In the genomic region with DNA sequence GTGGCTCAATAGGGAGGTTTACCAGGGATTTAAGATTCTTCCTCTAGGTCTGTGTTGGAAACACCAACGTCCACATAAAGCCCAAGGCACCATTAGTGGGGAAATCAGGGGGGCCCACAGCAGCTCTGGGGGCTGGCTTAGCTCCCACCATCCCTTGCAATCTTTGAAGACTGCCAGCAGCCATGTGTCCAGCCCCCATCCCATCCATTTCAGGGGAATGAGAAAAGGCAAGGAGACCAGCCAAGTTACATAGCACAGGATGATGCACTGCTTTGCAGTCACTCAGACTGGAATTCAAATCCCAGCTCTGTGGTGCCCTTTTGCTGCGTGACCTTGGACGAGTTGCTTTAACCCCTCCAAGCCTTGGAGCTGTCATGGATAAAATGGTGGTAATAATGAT, we compare ENCODE assay signal across 15 cellular contexts.
"Had no signal": no experiment of that assay in that cellular context is flagged by ENCODE, and none has a peak within 500 bp of the region (broad histone marks: within the 10 kb centered on the region; RNA-seq: fewer than 3 reads in every experiment).

No MANE protein-coding gene starts in this region.

- H3K4me1 Mint-ChIP-seq: activated CD8-positive, alpha-beta memory T cell treated with anti-CD3 and anti-CD28 coated beads, Interleukin-2, amount 10 ng/mL, durations not matched to agents 7 days and 5 days; activated naive CD8-positive, alpha-beta T cell treated with anti-CD3 and anti-CD28 coated beads, Interleukin-2, amount 50 U/mL, for 24 hours; stimulated activated effector memory CD8-positive, alpha-beta T cell treated with anti-CD3 and anti-CD28 coated beads, Interleukin-12 subunit alpha, Interleukin-12 subunit beta, amount 100 ng/mL, for 72 hours had no signal

- H3K4me3 Mint-ChIP-seq: activated CD8-positive, alpha-beta memory T cell treated with anti-CD3 and anti-CD28 coated beads, Interleukin-2, amount 10 ng/mL, durations not matched to agents 7 days and 5 days; activated naive CD4-positive, alpha-beta T cell treated with anti-CD3 and anti-CD28 coated beads for 36 hours; activated naive CD8-positive, alpha-beta T cell treated with anti-CD3 and anti-CD28 coated beads, Interleukin-2, amount 50 U/mL, for 24 hours; neural crest cell; stimulated activated effector memory CD8-positive, alpha-beta T cell treated with anti-CD3 and anti-CD28 coated beads, Interleukin-12 subunit alpha, Interleukin-12 subunit beta, amount 100 ng/mL, for 72 hours had no signal

- ATAC-seq: activated CD8-positive, alpha-beta memory T cell treated with anti-CD3 and anti-CD28 coated beads, Interleukin-2, amount 10 ng/mL, durations not matched to agents 7 days and 5 days; activated naive CD8-positive, alpha-beta T cell treated with anti-CD3 and anti-CD28 coated beads, Interleukin-2, amount 50 U/mL, for 24 hours; stimulated activated effector memory CD8-positive, alpha-beta T cell treated with anti-CD3 and anti-CD28 coated beads, Interleukin-12 subunit alpha, Interleukin-12 subunit beta, amount 100 ng/mL, for 72 hours had no signal

- H3K27ac Mint-ChIP-seq: activated CD8-positive, alpha-beta memory T cell treated with anti-CD3 and anti-CD28 coated beads, Interleukin-2, amount 10 ng/mL, durations not matched to agents 7 days and 5 days; activated naive CD4-positive, alpha-beta T cell treated with anti-CD3 and anti-CD28 coated beads for 36 hours; activated naive CD8-positive, alpha-beta T cell treated with anti-CD3 and anti-CD28 coated beads, Interleukin-2, amount 50 U/mL, for 24 hours; activated T-helper 2 cell treated with anti-CD3 and anti-CD28 coated beads, Interferon-gamma antibody, Interleukin-2, Interleukin-4, amounts not matched to agents 10 μg/mL and 5 μg/mL and 100 μg/mL, durations not matched to agents 14 hours and 24 hours and 36 hours; stimulated activated effector memory CD8-positive, alpha-beta T cell treated with anti-CD3 and anti-CD28 coated beads, Interleukin-12 subunit alpha, Interleukin-12 subunit beta, amount 100 ng/mL, for 72 hours had no signal

- H3K9me3 ChIP-seq: ascending aorta, pancreas, tibial artery had no signal

- FAIRE-seq: pancreas had no signal

- H3K27ac ChIP-seq: ascending aorta, pancreas had no signal

- H3K4me3 ChIP-seq: ascending aorta, dorsolateral prefrontal cortex, pancreas, tibial artery had no signal

- H3K27me3 Mint-ChIP-seq: activated CD8-positive, alpha-beta memory T cell treated with anti-CD3 and anti-CD28 coated beads, Interleukin-2, amount 10 ng/mL, durations not matched to agents 7 days and 5 days; activated naive CD8-positive, alpha-beta T cell treated with anti-CD3 and anti-CD28 coated beads, Interleukin-2, amount 50 U/mL, for 24 hours had no signal

- H3K27me3 ChIP-seq: ascending aorta, dorsolateral prefrontal cortex, pancreas, tibial artery had no signal

- H3K9me3 Mint-ChIP-seq: activated naive CD4-positive, alpha-beta T cell treated with anti-CD3 and anti-CD28 coated beads for 36 hours; activated naive CD8-positive, alpha-beta T cell treated with anti-CD3 and anti-CD28 coated beads, Interleukin-2, amount 50 U/mL, for 24 hours; activated T-helper 2 cell treated with anti-CD3 and anti-CD28 coated beads, Interferon-gamma antibody, Interleukin-2, Interleukin-4, amounts not matched to agents 10 μg/mL and 5 μg/mL and 100 μg/mL, durations not matched to agents 14 hours and 24 hours and 36 hours; neural crest cell; stimulated activated effector memory CD8-positive, alpha-beta T cell treated with anti-CD3 and anti-CD28 coated beads, Interleukin-12 subunit alpha, Interleukin-12 subunit beta, amount 100 ng/mL, for 72 hours had no signal

- H3K36me3 Mint-ChIP-seq: activated CD8-positive, alpha-beta memory T cell treated with anti-CD3 and anti-CD28 coated beads, Interleukin-2, amount 10 ng/mL, durations not matched to agents 7 days and 5 days; stimulated activated effector memory CD8-positive, alpha-beta T cell treated with anti-CD3 and anti-CD28 coated beads, Interleukin-12 subunit alpha, Interleukin-12 subunit beta, amount 100 ng/mL, for 72 hours had no signal

- DNase-seq: activated CD4-positive, alpha-beta T cell treated with anti-CD3 and anti-CD28 coated beads, Interleukin-2, amount 50 U/mL, for 48 hours; activated CD4-positive, CD25-positive, alpha-beta regulatory T cell treated with anti-CD3 and anti-CD28 coated beads, Interleukin-2, amount 50 U/mL, for 72 hours; activated CD8-positive, alpha-beta memory T cell treated with anti-CD3 and anti-CD28 coated beads, Interleukin-2, amount 10 ng/mL, durations not matched to agents 7 days and 5 days; activated naive CD4-positive, alpha-beta T cell treated with anti-CD3 and anti-CD28 coated beads for 36 hours; activated naive CD8-positive, alpha-beta T cell treated with anti-CD3 and anti-CD28 coated beads, Interleukin-2, amount 50 U/mL, for 24 hours; activated T-cell treated with anti-CD3 and anti-CD28 coated beads, Interleukin-2, amount 50 U/mL, for 1 hour; glutamatergic neuron; T-helper 9 cell had no signal

- H3K36me3 ChIP-seq: ascending aorta, pancreas, tibial artery had no signal
